26 cellular contexts compared by ENCODE assay signal in genomic region chr10:62464308-62464707, GRCh38.
"Had no signal": no experiment of that assay in that cellular context is flagged by ENCODE, and none has a peak within 500 bp of the region (broad histone marks: within the 10 kb centered on the region; RNA-seq: fewer than 3 reads in every experiment).

No MANE protein-coding gene starts in this region.

- H3K27me3 Mint-ChIP-seq: activated naive CD8-positive, alpha-beta T cell treated with anti-CD3 and anti-CD28 coated beads for 36 hours; effector memory CD8-positive, alpha-beta T cell; stimulated activated naive B cell treated with anti-CD40 and anti-IgM and Interleukin-4, amounts not matched to agents 10 μg/mL and 1 μg/mL and 100 μg/mL, for 72 hours had no signal

- H3K27me3 ChIP-seq: ascending aorta, foreskin keratinocyte, heart left ventricle, pancreas, sigmoid colon, thyroid gland, upper lobe of left lung had no signal

- H3K36me3 Mint-ChIP-seq: naive thymus-derived CD4-positive, alpha-beta T cell had no signal

- H3K4me3 ChIP-seq: ascending aorta, heart left ventricle, pancreas, psoas muscle, sigmoid colon, stomach, thyroid gland, upper lobe of left lung had no signal

- H3K4me1 ChIP-seq: ascending aorta, foreskin keratinocyte, pancreas, psoas muscle, stomach, thyroid gland, upper lobe of left lung had no signal

- DNase-seq: activated CD4-positive, alpha-beta T cell treated with anti-CD3 and anti-CD28 coated beads for 36 hours; activated CD4-positive, CD25-positive, alpha-beta regulatory T cell; activated effector memory CD4-positive, alpha-beta T cell treated with Interleukin-2 at 50 U/mL for 16 hours; activated naive CD4-positive, alpha-beta T cell treated with Interleukin-2 at 50 U/mL for 16 hours; activated naive CD8-positive, alpha-beta T cell treated with anti-CD3 and anti-CD28 coated beads for 36 hours; activated T-cell treated with anti-CD3 and anti-CD28 coated beads for 4 hours; caudate nucleus; cortex of kidney; effector memory CD8-positive, alpha-beta T cell; erythroblast; hypothalamus; immature natural killer cell; midbrain; naive thymus-derived CD4-positive, alpha-beta T cell; psoas muscle; sigmoid colon; stimulated activated CD4-positive, alpha-beta T cell treated with anti-CD3 and anti-CD28 coated beads, Interleukin-15, amount 100 ng/mL, for 24 hours; stimulated activated CD4-positive, alpha-beta T cell treated with anti-CD3 and anti-CD28 coated beads, Interleukin-2, amount 100 ng/mL, for 24 hours; stimulated activated naive B cell treated with anti-CD40 and anti-IgM and Interleukin-4, amounts not matched to agents 10 μg/mL and 1 μg/mL and 100 μg/mL, for 72 hours; stomach; thyroid gland had no signal

- H3K9me3 Mint-ChIP-seq: activated naive CD8-positive, alpha-beta T cell treated with anti-CD3 and anti-CD28 coated beads for 36 hours; effector memory CD8-positive, alpha-beta T cell; immature natural killer cell had no signal

- H3K27ac ChIP-seq: ascending aorta, foreskin keratinocyte, heart left ventricle, pancreas, psoas muscle, sigmoid colon, stomach, thyroid gland, upper lobe of left lung had no signal

- H3K9me3 ChIP-seq: pancreas, psoas muscle, thyroid gland had no signal

- ATAC-seq: activated CD4-positive, alpha-beta T cell treated with anti-CD3 and anti-CD28 coated beads for 36 hours; effector memory CD8-positive, alpha-beta T cell; foreskin keratinocyte; heart left ventricle; naive thymus-derived CD4-positive, alpha-beta T cell; pancreas; psoas muscle; stimulated activated naive B cell treated with anti-CD40 and anti-IgM and Interleukin-4, amounts not matched to agents 10 μg/mL and 1 μg/mL and 100 μg/mL, for 72 hours had no signal

- H3K27ac Mint-ChIP-seq: activated CD4-positive, alpha-beta T cell treated with anti-CD3 and anti-CD28 coated beads for 36 hours; activated naive CD8-positive, alpha-beta T cell treated with anti-CD3 and anti-CD28 coated beads for 36 hours; effector memory CD8-positive, alpha-beta T cell; immature natural killer cell; stimulated activated naive B cell treated with anti-CD40 and anti-IgM and Interleukin-4, amounts not matched to agents 10 μg/mL and 1 μg/mL and 100 μg/mL, for 72 hours had no signal

- H3K4me1 Mint-ChIP-seq: activated CD4-positive, alpha-beta T cell treated with anti-CD3 and anti-CD28 coated beads for 36 hours; activated naive CD8-positive, alpha-beta T cell treated with anti-CD3 and anti-CD28 coated beads for 36 hours; immature natural killer cell; naive thymus-derived CD4-positive, alpha-beta T cell had no signal

- H3K36me3 ChIP-seq: ascending aorta, heart left ventricle, pancreas, sigmoid colon, stomach, thyroid gland, upper lobe of left lung had no signal

- H3K4me3 Mint-ChIP-seq: activated CD4-positive, alpha-beta T cell treated with anti-CD3 and anti-CD28 coated beads for 36 hours; activated naive CD8-positive, alpha-beta T cell treated with anti-CD3 and anti-CD28 coated beads for 36 hours; effector memory CD8-positive, alpha-beta T cell; immature natural killer cell; naive thymus-derived CD4-positive, alpha-beta T cell; stimulated activated naive B cell treated with anti-CD40 and anti-IgM and Interleukin-4, amounts not matched to agents 10 μg/mL and 1 μg/mL and 100 μg/mL, for 72 hours had no signal
